ENCODE assay signal across 18 cellular contexts in the genomic region with DNA sequence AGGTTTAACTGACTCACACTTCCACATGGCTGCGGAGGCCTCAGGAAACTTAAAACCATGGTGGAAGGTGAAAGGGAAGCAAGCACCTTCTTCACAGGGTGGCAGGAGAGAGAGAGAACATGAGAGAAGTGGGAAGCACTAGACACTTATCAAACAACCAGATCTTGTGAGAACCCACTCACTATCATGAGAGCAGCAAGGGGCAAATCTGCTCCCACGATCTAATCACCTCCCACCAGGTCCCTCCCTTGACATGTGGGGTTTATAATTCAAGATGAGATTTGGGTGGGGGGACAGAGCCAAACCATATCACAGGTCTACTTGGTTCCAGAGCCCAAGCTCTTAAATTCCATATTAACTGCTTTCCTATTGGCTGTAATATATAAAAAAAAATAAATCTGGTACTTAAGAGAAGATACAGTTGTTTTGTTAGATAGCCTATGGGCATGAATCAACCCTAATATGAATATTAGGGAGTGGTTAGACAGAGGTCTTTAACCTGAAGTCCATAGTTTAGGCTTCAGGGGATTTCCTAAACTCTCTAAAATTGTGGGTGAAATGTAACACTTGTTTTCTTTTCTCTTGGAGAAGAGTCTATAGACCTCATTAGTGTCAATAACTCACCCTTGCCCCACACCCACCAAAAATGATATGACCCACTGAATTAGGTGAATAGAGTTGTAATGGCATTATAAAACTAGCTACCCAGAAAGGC. TPM values are rescaled to one million over a fixed set of nuclear protein-coding genes. Genes with fewer than 3 reads are reported as not detected.
A peak's percentile ranks its signal among the peaks of the same experiment; 100 is the strongest.
DNase-seq lines count a peak whose midpoint lies in the region; ATAC-seq and TF ChIP-seq lines count a peak whose summit lies in the region.
"Had no signal": no experiment of that assay in that cellular context is flagged by ENCODE, and none has a peak within 500 bp of the region (broad histone marks: within the 10 kb centered on the region; RNA-seq: fewer than 3 reads in every experiment).

No MANE protein-coding gene starts in this region.

- H3K4me3 ChIP-seq in HEK293 (ENCODE audit: low read depth, low read length): no peak overlapping the region

- no peak for TF ChIP-seq CTCF in HEK293 (tag by site-specific recombination; IDR thresholded peaks at IDR 0.05)

- peaks cover 50% of the 10 kb centered on the region for H3K4me1 Mint-ChIP-seq in activated naive CD4-positive, alpha-beta T cell treated with anti-CD3 and anti-CD28 coated beads, Interleukin-2, amount 50 U/mL, for 24 hours
- H3K4me1 Mint-ChIP-seq in activated naive CD4-positive, alpha-beta T cell treated with anti-CD3 and anti-CD28 coated beads for 36 hours (ENCODE audit: low read depth): peaks cover 29% of the 10 kb centered on the region
- H3K4me1 Mint-ChIP-seq in activated T-helper 2 cell treated with anti-CD3 and anti-CD28 coated beads, Interferon-gamma antibody, Interleukin-2, Interleukin-4, amounts not matched to agents 10 μg/mL and 5 μg/mL and 100 μg/mL, durations not matched to agents 14 hours and 24 hours and 36 hours (ENCODE audit: low read depth): peaks cover 29% of the 10 kb centered on the region
- peaks cover 19 to 40% (median 31%) of the 10 kb centered on the region in 3 donors for H3K4me1 Mint-ChIP-seq in naive B cell
- H3K4me1 Mint-ChIP-seq: H9 had no signal

- CTCF ChIA-PET in activated naive CD4-positive, alpha-beta T cell treated with anti-CD3 and anti-CD28 coated beads for 36 hours (lab: Charles Lee): interaction anchor here (0.6 to 5.5 kb wide), 5 partner anchors 10 to 162 kb away, joined by 3 to 32 read pairs (median 5); no protein-coding TSS in a partner anchor
- CTCF ChIA-PET in HEK293 (lab: Yijun Ruan, JAX): interaction anchor here (0.6 to 10.7 kb wide), 19 partner anchors 9 to 348 kb away, joined by 3 to 109 read pairs (median 5); no protein-coding TSS in a partner anchor

- intact Hi-C loops in activated naive CD4-positive, alpha-beta T cell treated with anti-CD3 and anti-CD28 coated beads for 36 hours (cut with micrococcal nuclease): no loop called here
- intact Hi-C loops in activated T-helper 2 cell treated with anti-CD3 and anti-CD28 coated beads, Interferon-gamma antibody, Interleukin-2, Interleukin-4, amounts not matched to agents 10 μg/mL and 5 μg/mL and 100 μg/mL, durations not matched to agents 14 hours and 24 hours and 36 hours (cut with micrococcal nuclease): no loop called here

- peak overlapping the region; percentile 76 for H3K27ac Mint-ChIP-seq in activated naive CD4-positive, alpha-beta T cell treated with anti-CD3 and anti-CD28 coated beads, Interleukin-2, amount 50 U/mL, for 24 hours
- no peak overlapping the region for H3K27ac Mint-ChIP-seq in activated naive CD4-positive, alpha-beta T cell treated with anti-CD3 and anti-CD28 coated beads for 36 hours
- H3K27ac Mint-ChIP-seq in activated T-helper 2 cell treated with anti-CD3 and anti-CD28 coated beads, Interferon-gamma antibody, Interleukin-2, Interleukin-4, amounts not matched to agents 10 μg/mL and 5 μg/mL and 100 μg/mL, durations not matched to agents 14 hours and 24 hours and 36 hours: peak overlapping the region; percentile 29
- peak overlapping the region; percentile 5 to 94 (median 82) for H3K27ac Mint-ChIP-seq in naive B cell
- H3K27ac Mint-ChIP-seq: H9 had no signal

- peak; percentile 29 to 38 for ATAC-seq in naive B cell (ENCODE audit: low read depth in 2 of 2)
- no peak for ATAC-seq in GM21447 (IDR thresholded peaks at IDR 0.05; ENCODE audit: unreplicated experiment)

- no peaks in the 10 kb centered on the region for H3K36me3 ChIP-seq in HEK293 (ENCODE audit: control insufficient read depth in 2 of 2, insufficient read depth in 1 of 2, low read length in 2 of 2)

- no peaks in the 10 kb centered on the region for H3K9me3 ChIP-seq in HEK293 (ENCODE audit: control insufficient read depth, insufficient read depth, low read depth, low read length)

- no peaks in the 10 kb centered on the region for H3K9me3 Mint-ChIP-seq in activated naive CD4-positive, alpha-beta T cell treated with anti-CD3 and anti-CD28 coated beads, Interleukin-2, amount 50 U/mL, for 24 hours
- no peaks in the 10 kb centered on the region for H3K9me3 Mint-ChIP-seq in activated naive CD4-positive, alpha-beta T cell treated with anti-CD3 and anti-CD28 coated beads for 36 hours
- no peaks in the 10 kb centered on the region for H3K9me3 Mint-ChIP-seq in activated T-helper 2 cell treated with anti-CD3 and anti-CD28 coated beads, Interferon-gamma antibody, Interleukin-2, Interleukin-4, amounts not matched to agents 10 μg/mL and 5 μg/mL and 100 μg/mL, durations not matched to agents 14 hours and 24 hours and 36 hours
- H3K9me3 Mint-ChIP-seq in naive B cell: no peaks in the 10 kb centered on the region
- H3K9me3 Mint-ChIP-seq: H9 had no signal

- H3K36me3 Mint-ChIP-seq in activated naive CD4-positive, alpha-beta T cell treated with anti-CD3 and anti-CD28 coated beads, Interleukin-2, amount 50 U/mL, for 24 hours: peaks cover 10% of the 10 kb centered on the region
- peaks cover 10% of the 10 kb centered on the region for H3K36me3 Mint-ChIP-seq in activated naive CD4-positive, alpha-beta T cell treated with anti-CD3 and anti-CD28 coated beads for 36 hours (ENCODE audit: low read depth)
- H3K36me3 Mint-ChIP-seq in activated T-helper 2 cell treated with anti-CD3 and anti-CD28 coated beads, Interferon-gamma antibody, Interleukin-2, Interleukin-4, amounts not matched to agents 10 μg/mL and 5 μg/mL and 100 μg/mL, durations not matched to agents 14 hours and 24 hours and 36 hours (ENCODE audit: low read depth): peaks cover 35% of the 10 kb centered on the region
- H3K36me3 Mint-ChIP-seq in naive B cell: no peaks in the 10 kb centered on the region

- H3K4me1 ChIP-seq in HEK293 (ENCODE audit: control insufficient read depth, insufficient read depth, low read length): no peaks in the 10 kb centered on the region

- DNase-seq in activated naive CD4-positive, alpha-beta T cell treated with anti-CD3 and anti-CD28 coated beads for 36 hours: no peak
- no peak for DNase-seq in activated T-helper 2 cell treated with anti-CD3 and anti-CD28 coated beads, Interferon-gamma antibody, Interleukin-2, Interleukin-4, amounts not matched to agents 10 μg/mL and 5 μg/mL and 100 μg/mL, durations not matched to agents 14 hours and 24 hours and 36 hours (ENCODE audit: low spot score)
- DNase-seq in naive B cell: no peak
- DNase-seq in substantia nigra (lab: John Stamatoyannopoulos, UW): no peak
- DNase-seq in RPMI8226: no peak
- DNase-seq: H9, Karpas-422, MM.1S, NCI-H1105 treated with DMSO at 0.1 percent for 48 hours, NCI-H2029, NCI-H2171 treated with DMSO at 0.1 percent for 48 hours, NCI-H510A, NCI-H82, SHP77 treated with DMSO at 0.1 percent for 48 hours had no signal

- POLR2A ChIA-PET in HEK293 (lab: Yijun Ruan, JAX): no interaction called here

- no peaks in the 10 kb centered on the region for H3K27me3 Mint-ChIP-seq in activated naive CD4-positive, alpha-beta T cell treated with anti-CD3 and anti-CD28 coated beads, Interleukin-2, amount 50 U/mL, for 24 hours
- no peaks in the 10 kb centered on the region for H3K27me3 Mint-ChIP-seq in activated naive CD4-positive, alpha-beta T cell treated with anti-CD3 and anti-CD28 coated beads for 36 hours (ENCODE audit: low read depth)
- no peaks in the 10 kb centered on the region for H3K27me3 Mint-ChIP-seq in activated T-helper 2 cell treated with anti-CD3 and anti-CD28 coated beads, Interferon-gamma antibody, Interleukin-2, Interleukin-4, amounts not matched to agents 10 μg/mL and 5 μg/mL and 100 μg/mL, durations not matched to agents 14 hours and 24 hours and 36 hours (ENCODE audit: low read depth)
- no peaks in the 10 kb centered on the region for H3K27me3 Mint-ChIP-seq in naive B cell

- no peak overlapping the region for H3K27ac ChIP-seq in HEK293 (ENCODE audit: extremely low read depth, low read depth, low read length)
- H3K27ac ChIP-seq in substantia nigra (ENCODE audit: low read depth, low read length, poor library complexity, severe bottlenecking): no peak overlapping the region

- H3K4me3 Mint-ChIP-seq in activated naive CD4-positive, alpha-beta T cell treated with anti-CD3 and anti-CD28 coated beads, Interleukin-2, amount 50 U/mL, for 24 hours: peak overlapping the region; percentile 16
- no peak overlapping the region for H3K4me3 Mint-ChIP-seq in activated naive CD4-positive, alpha-beta T cell treated with anti-CD3 and anti-CD28 coated beads for 36 hours
- no peak overlapping the region for H3K4me3 Mint-ChIP-seq in activated T-helper 2 cell treated with anti-CD3 and anti-CD28 coated beads, Interferon-gamma antibody, Interleukin-2, Interleukin-4, amounts not matched to agents 10 μg/mL and 5 μg/mL and 100 μg/mL, durations not matched to agents 14 hours and 24 hours and 36 hours (ENCODE audit: low read depth)
- H3K4me3 Mint-ChIP-seq in naive B cell: peak overlapping the region; percentile 8 to 78 (median 76)
- H3K4me3 Mint-ChIP-seq: H9 had no signal

TF ChIP-seq in HEK293, 187 proteins besides CTCF, POLR2A, EP300 and RAD21:
- no peak for TF ChIP-seq GFI1B (tag by site-specific recombination; IDR thresholded peaks at IDR 0.05)
- no peak for TF ChIP-seq MZF1 (tag by site-specific recombination; IDR thresholded peaks at IDR 0.05; ENCODE audit: borderline replicate concordance)
- no peak for TF ChIP-seq GLI4 (tag by site-specific recombination; IDR thresholded peaks at IDR 0.05)
- TF ChIP-seq, protein P1, sequence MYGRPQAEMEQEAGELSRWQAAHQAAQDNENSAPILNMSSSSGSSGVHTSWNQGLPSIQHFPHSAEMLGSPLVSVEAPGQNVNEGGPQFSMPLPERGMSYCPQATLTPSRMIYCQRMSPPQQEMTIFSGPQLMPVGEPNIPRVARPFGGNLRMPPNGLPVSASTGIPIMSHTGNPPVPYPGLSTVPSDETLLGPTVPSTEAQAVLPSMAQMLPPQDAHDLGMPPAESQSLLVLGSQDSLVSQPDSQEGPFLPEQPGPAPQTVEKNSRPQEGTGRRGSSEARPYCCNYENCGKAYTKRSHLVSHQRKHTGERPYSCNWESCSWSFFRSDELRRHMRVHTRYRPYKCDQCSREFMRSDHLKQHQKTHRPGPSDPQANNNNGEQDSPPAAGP (tag by site-specific recombination; IDR thresholded peaks at IDR 0.05): no peak
- TF ChIP-seq ZBTB20 (tag by site-specific recombination; IDR thresholded peaks at IDR 0.05): no peak
- TF ChIP-seq ZFHX2 (tag by site-specific recombination; conservative IDR thresholded peaks at IDR 0.05): peak; percentile 74
- TF ChIP-seq EGR2 (tag by site-specific recombination; IDR thresholded peaks at IDR 0.05; ENCODE audit: low read depth): peak; percentile 75

RNA-seq across cellular contexts. Expression of gene SKAP1, which starts 56.7 kb away (rescaled TPM):
- 10 to 100 TPM; 60.3 to 60.5 TPM for total RNA-seq in activated naive CD4-positive, alpha-beta T cell treated with anti-CD3 and anti-CD28 coated beads for 36 hours
- total RNA-seq in activated T-helper 2 cell treated with anti-CD3 and anti-CD28 coated beads, Interferon-gamma antibody, Interleukin-2, Interleukin-4, amounts not matched to agents 10 μg/mL and 5 μg/mL and 100 μg/mL, durations not matched to agents 14 hours and 24 hours and 36 hours: 60.5 and 67.9 TPM in 2 replicates
- polyA plus RNA-seq in naive B cell (ENCODE audit: low read depth in 6 of 6): 100 to 1,000 TPM in 5 of 6 donors, 10 to 100 TPM in 1; 79.3 to 166 (median 140) TPM
- total RNA-seq: A673, H9 had no signal

Comparison
In these comparisons a context has a peak if more than half of its experiments do, and no peak if none do; other contexts are left out.
1. H3K4me3 Mint-ChIP-seq: peak in activated naive CD4-positive, alpha-beta T cell treated with anti-CD3 and anti-CD28 coated beads, Interleukin-2, amount 50 U/mL, for 24 hours (single experiment) and naive B cell (8 of 8); none in activated naive CD4-positive, alpha-beta T cell treated with anti-CD3 and anti-CD28 coated beads for 36 hours (single experiment) and activated T-helper 2 cell treated with anti-CD3 and anti-CD28 coated beads, Interferon-gamma antibody, Interleukin-2, Interleukin-4, amounts not matched to agents 10 μg/mL and 5 μg/mL and 100 μg/mL, durations not matched to agents 14 hours and 24 hours and 36 hours (single experiment).